In genomic region chr4:81493895-81494490, GRCh38 we compare ENCODE assay signal across 8 cellular contexts. TPM values are rescaled to one million over a fixed set of nuclear protein-coding genes. Genes with fewer than 3 reads are reported as not detected.
DNase-seq lines count a peak whose midpoint lies in the region; ATAC-seq, FAIRE-seq and TF ChIP-seq lines count a peak whose summit lies in the region.

No MANE protein-coding gene starts in this region.

- no peaks in the 10 kb centered on the region for H3K27me3 ChIP-seq in suprapubic skin

- no peaks in the 10 kb centered on the region for H3K36me3 ChIP-seq in suprapubic skin

- peak overlapping the region; percentile 7 for H3K4me3 ChIP-seq in suprapubic skin

- DNase-seq in ACHN (peak; percentile 39), suprapubic skin (ENCODE audit: low spot score in 2 of 2) (no peak), NCI-H1105 (lab: John Stamatoyannopoulos, UW) (no peak), amniotic stem cell (lab: John Stamatoyannopoulos, UW) (no peak)
- no peak for DNase-seq in stimulated activated CD4-positive, alpha-beta T cell treated with anti-CD3 and anti-CD28 coated beads, Interleukin-4, amount 100 ng/mL, for 24 hours

- 31% methylated on average over 2 of the region's 2 CpGs for WGBS in suprapubic skin

- TF ChIP-seq EP300 in suprapubic skin (IDR thresholded peaks at IDR 0.05): no peak

- ATAC-seq in GM19351 (IDR thresholded peaks at IDR 0.05; ENCODE audit: unreplicated experiment) (peak; percentile 79), HG03439 (IDR thresholded peaks at IDR 0.05; ENCODE audit: unreplicated experiment) (peak; percentile 75)

- no peaks in the 10 kb centered on the region for H3K9me3 ChIP-seq in suprapubic skin

- TF ChIP-seq CTCF in suprapubic skin (IDR thresholded peaks at IDR 0.05): no peak

- H3K4me1 ChIP-seq in suprapubic skin: peaks cover 17% of the 10 kb centered on the region

- in situ Hi-C loops in ACHN (cut with HindIII; ENCODE audit: low pct_ligation_motif_present, low pct_unique_long_range_greater_than_20kb, low sequenced_read_pairs): no loop called here

- H3K27ac ChIP-seq in suprapubic skin: no peak overlapping the region

- peak; percentile 69 for FAIRE-seq in colon (lab: Jason Lieb, UNC)

- no peak for TF ChIP-seq POLR2A in suprapubic skin (IDR thresholded peaks at IDR 0.05)

RNA-seq across cellular contexts. Expression of gene RASGEF1B, which starts 22.3 kb away (rescaled TPM):
- 100 to 1,000 TPM in 1 of 4 donors, 10 to 100 TPM in 3; 32.4 to 106 (median 63.0) TPM for total RNA-seq in suprapubic skin
